In genomic region chr12:40016960-40017359, GRCh38 we compare ENCODE assay signal across 17 cellular contexts.
DNase-seq lines count a peak whose midpoint lies in the region; ATAC-seq and TF ChIP-seq lines count a peak whose summit lies in the region.
"Had no signal": no experiment of that assay in that cellular context is flagged by ENCODE, and none has a peak within 500 bp of the region (broad histone marks: within the 10 kb centered on the region; RNA-seq: fewer than 3 reads in every experiment).

No MANE protein-coding gene starts in this region.

- intact Hi-C loops in lower leg skin (cut with DNase I; ENCODE audit: low total_unique reads), result loop anchor here (10.0 kb wide), 1 partner anchor 88 kb away; the partner anchor contains the start of gene SLC2A13

- WGBS in lower leg skin, 2 donors, result 89 to 90% methylated on average over 3 of the region's 3 CpGs

- H3K36me3 Mint-ChIP-seq in endothelial cell (ENCODE audit: low read depth, unreplicated experiment), result no peaks in the 10 kb centered on the region
- no peaks in the 10 kb centered on the region for H3K36me3 Mint-ChIP-seq in activated T-cell treated with anti-CD3 and anti-CD28 coated beads, Interleukin-2, amount 50 U/mL, for 24 hours (ENCODE audit: low read depth)
- H3K36me3 Mint-ChIP-seq: type B pancreatic cell had no signal

- H3K4me3 ChIP-seq in ACC112 (ENCODE audit: low read depth, low read length) (no peak overlapping the region), brain microvascular endothelial cell (ENCODE audit: low read depth, low read length) (no peak overlapping the region), lower leg skin (ENCODE audit: low read depth, poor library complexity, severe bottlenecking) (no peak overlapping the region)
- H3K4me3 ChIP-seq: lower lobe of right lung had no signal

- ATAC-seq in HG02759 (IDR thresholded peaks at IDR 0.05; ENCODE audit: unreplicated experiment), result peak; percentile 56
- ATAC-seq: activated T-helper 17 cell treated with anti-CD3 and anti-CD28 coated beads, Interleukin-2, amount 50 U/mL, for 72 hours; effector memory CD8-positive, alpha-beta T cell had no signal

- H3K36me3 ChIP-seq in ACC112 (ENCODE audit: insufficient read depth, low read length) (no peaks in the 10 kb centered on the region), brain microvascular endothelial cell (replicated peaks) (no peaks in the 10 kb centered on the region)
- H3K36me3 ChIP-seq: lower lobe of right lung, neutrophil had no signal

- H3K4me3 Mint-ChIP-seq in endothelial cell (ENCODE audit: unreplicated experiment), result no peak overlapping the region
- H3K4me3 Mint-ChIP-seq in activated T-cell treated with anti-CD3 and anti-CD28 coated beads, Interleukin-2, amount 50 U/mL, for 24 hours, result no peak overlapping the region
- H3K4me3 Mint-ChIP-seq: activated CD4-positive, alpha-beta T cell treated with anti-CD3 and anti-CD28 coated beads, Interleukin-2, amount 10 ng/mL, durations not matched to agents 7 days and 5 days; activated T-helper 17 cell treated with anti-CD3 and anti-CD28 coated beads, Interleukin-2, amount 50 U/mL, for 72 hours; effector memory CD8-positive, alpha-beta T cell; type B pancreatic cell had no signal

- no peak overlapping the region for H3K27ac Mint-ChIP-seq in endothelial cell (ENCODE audit: unreplicated experiment)
- H3K27ac Mint-ChIP-seq in activated T-cell treated with anti-CD3 and anti-CD28 coated beads, Interleukin-2, amount 50 U/mL, for 24 hours, result no peak overlapping the region
- H3K27ac Mint-ChIP-seq: activated CD4-positive, alpha-beta T cell treated with anti-CD3 and anti-CD28 coated beads, Interleukin-2, amount 10 ng/mL, durations not matched to agents 7 days and 5 days; activated T-helper 17 cell treated with anti-CD3 and anti-CD28 coated beads, Interleukin-2, amount 50 U/mL, for 72 hours; effector memory CD8-positive, alpha-beta T cell; type B pancreatic cell had no signal

- peaks cover 34% of the 10 kb centered on the region for H3K4me1 ChIP-seq in ACC112 (ENCODE audit: control insufficient read depth, insufficient read depth, low read length, unreplicated experiment)

- H3K79me2 ChIP-seq in ACC112 (ENCODE audit: control insufficient read depth, insufficient read depth, low read length, unreplicated experiment), result no peaks in the 10 kb centered on the region

- no peaks in the 10 kb centered on the region for H3K27me3 Mint-ChIP-seq in endothelial cell (ENCODE audit: unreplicated experiment)
- no peaks in the 10 kb centered on the region for H3K27me3 Mint-ChIP-seq in activated T-cell treated with anti-CD3 and anti-CD28 coated beads, Interleukin-2, amount 50 U/mL, for 24 hours
- H3K27me3 Mint-ChIP-seq: activated CD4-positive, alpha-beta T cell treated with anti-CD3 and anti-CD28 coated beads, Interleukin-2, amount 10 ng/mL, durations not matched to agents 7 days and 5 days; activated T-helper 17 cell treated with anti-CD3 and anti-CD28 coated beads, Interleukin-2, amount 50 U/mL, for 72 hours; effector memory CD8-positive, alpha-beta T cell; type B pancreatic cell had no signal

- TF ChIP-seq CTCF in brain microvascular endothelial cell (IDR thresholded peaks at IDR 0.05; ENCODE audit: low read depth, low read length, missing control alignments) (no peak), endothelial cell (IDR thresholded peaks at IDR 0.05; ENCODE audit: unreplicated experiment) (no peak), lower leg skin (IDR thresholded peaks at IDR 0.05) (no peak)

- no peak for TF ChIP-seq POLR2A in lower leg skin (IDR thresholded peaks at IDR 0.05)

- DNase-seq in brain microvascular endothelial cell (peak; percentile 51), islet precursor cell (peak; percentile 55), endothelial cell (ENCODE audit: low spot score) (no peak), lower leg skin (ENCODE audit: low spot score in 2 of 2) (no peak)
- DNase-seq in stimulated activated CD4-positive, alpha-beta T cell treated with anti-CD3 and anti-CD28 coated beads, Interleukin-1b, Interleukin-23, amount 100 ng/mL, for 48 hours, result no peak
- DNase-seq in activated T-cell treated with anti-CD3 and anti-CD28 coated beads, Interleukin-2, amount 50 U/mL, for 24 hours, result no peak
- DNase-seq: activated CD4-positive, alpha-beta T cell treated with anti-CD3 and anti-CD28 coated beads, Interleukin-2, amount 10 ng/mL, durations not matched to agents 7 days and 5 days; aorta; effector memory CD8-positive, alpha-beta T cell; lower lobe of right lung; NCI-H2171 treated with DMSO at 0.1 percent for 48 hours; stimulated activated CD4-positive, alpha-beta T cell treated with anti-CD3 and anti-CD28 coated beads, Interleukin-15, amount 100 ng/mL, for 24 hours had no signal

- in situ Hi-C loops in brain microvascular endothelial cell (cut with HindIII; ENCODE audit: low pct_ligation_motif_present, low sequenced_read_pairs), result no loop called here

- peak overlapping the region; percentile 21 for H2AFZ ChIP-seq in ACC112 (ENCODE audit: low read length, unreplicated experiment)

- H3K27me3 ChIP-seq in ACC112 (ENCODE audit: insufficient read depth, low read length) (no peaks in the 10 kb centered on the region), brain microvascular endothelial cell (replicated peaks) (no peaks in the 10 kb centered on the region)
- H3K27me3 ChIP-seq: neutrophil had no signal

- no peaks in the 10 kb centered on the region for H3K9me3 Mint-ChIP-seq in endothelial cell (ENCODE audit: unreplicated experiment)
- no peaks in the 10 kb centered on the region for H3K9me3 Mint-ChIP-seq in activated T-cell treated with anti-CD3 and anti-CD28 coated beads, Interleukin-2, amount 50 U/mL, for 24 hours
- H3K9me3 Mint-ChIP-seq: activated CD4-positive, alpha-beta T cell treated with anti-CD3 and anti-CD28 coated beads, Interleukin-2, amount 10 ng/mL, durations not matched to agents 7 days and 5 days; activated T-helper 17 cell treated with anti-CD3 and anti-CD28 coated beads, Interleukin-2, amount 50 U/mL, for 72 hours; effector memory CD8-positive, alpha-beta T cell; type B pancreatic cell had no signal

- H3K4me1 Mint-ChIP-seq in endothelial cell (ENCODE audit: unreplicated experiment), result peaks cover 8% of the 10 kb centered on the region
- peaks cover 18% of the 10 kb centered on the region for H3K4me1 Mint-ChIP-seq in activated T-cell treated with anti-CD3 and anti-CD28 coated beads, Interleukin-2, amount 50 U/mL, for 24 hours (ENCODE audit: low read depth)

- H3K27ac ChIP-seq in ACC112 (ENCODE audit: low read depth, low read length) (peak overlapping the region; percentile 68), brain microvascular endothelial cell (no peak overlapping the region)
- H3K27ac ChIP-seq: lower lobe of right lung, neutrophil had no signal

Comparison
In these comparisons a context has a peak if more than half of its experiments do, and no peak if none do; other contexts are left out.
1. DNase-seq: peak in brain microvascular endothelial cell (single experiment) and islet precursor cell (single experiment); none in endothelial cell (single experiment), stimulated activated CD4-positive, alpha-beta T cell treated with anti-CD3 and anti-CD28 coated beads, Interleukin-1b, Interleukin-23, amount 100 ng/mL, for 48 hours (single experiment), activated T-cell treated with anti-CD3 and anti-CD28 coated beads, Interleukin-2, amount 50 U/mL, for 24 hours (single experiment) and lower leg skin (0 of 2).